In the genomic region with DNA sequence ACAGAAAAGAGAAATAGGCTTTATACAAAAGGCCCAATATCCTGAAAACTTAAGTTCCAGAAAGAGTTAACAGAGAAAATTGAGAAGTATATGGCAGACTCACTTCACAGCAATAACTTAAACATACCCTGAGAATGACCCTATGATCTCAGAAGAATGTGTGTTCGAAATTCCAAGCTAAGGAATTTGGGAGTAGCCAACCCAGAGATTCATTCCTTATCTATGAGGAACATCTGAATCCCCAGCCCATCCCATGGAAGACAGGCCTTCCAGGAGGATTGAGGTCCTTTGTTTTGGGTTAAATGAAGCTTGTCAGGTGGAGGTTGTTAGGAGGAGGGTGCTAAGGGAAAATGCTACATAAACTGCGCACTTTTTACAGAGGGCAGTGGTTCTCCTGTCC, we compare ENCODE assay signal across 20 cellular contexts. TPM values are rescaled to one million over a fixed set of nuclear protein-coding genes. Genes with fewer than 3 reads are reported as not detected.
A peak's percentile ranks its signal among the peaks of the same experiment; 100 is the strongest.
DNase-seq lines count a peak whose midpoint lies in the region; ATAC-seq and TF ChIP-seq lines count a peak whose summit lies in the region.
"Had no signal": no experiment of that assay in that cellular context is flagged by ENCODE, and none has a peak within 500 bp of the region (broad histone marks: within the 10 kb centered on the region; RNA-seq: fewer than 3 reads in every experiment).

No MANE protein-coding gene starts in this region.

- no peaks in the 10 kb centered on the region for H4K20me1 ChIP-seq in HCT116 (ENCODE audit: insufficient read depth)

- POLR2A ChIA-PET in HCT116 (lab: Charles Lee) = no interaction called here

- TF ChIP-seq POLR2A in HCT116 (IDR thresholded peaks at IDR 0.05; ENCODE audit: borderline replicate concordance, extremely low read depth, insufficient read depth, insufficient read length) = no peak

- no TSS peak for BruUV-seq in HCT116 (replicated peaks; lab: Mats Ljungman, UMichigan)

- H3K4me1 ChIP-seq in HCT116 (ENCODE audit: control insufficient read depth in 1 of 2, insufficient read depth in 2 of 2, low read length in 2 of 2) = peaks cover 36 to 59% of the 10 kb centered on the region in 2 experiments
- no peaks in the 10 kb centered on the region for H3K4me1 ChIP-seq in BE2C
- H3K4me1 ChIP-seq: prostate gland had no signal

- H3K36me3 ChIP-seq in HCT116 (ENCODE audit: control insufficient read depth in 1 of 2, insufficient read depth in 2 of 2, low read length in 2 of 2) (no peaks in the 10 kb centered on the region), BE2C (no peaks in the 10 kb centered on the region)
- H3K36me3 ChIP-seq: esophagus squamous epithelium, left ventricle myocardium inferior, prostate gland had no signal

- TF ChIP-seq CTCF in AG10803 (conservative IDR thresholded peaks at IDR 0.05; ENCODE audit: low read length) (no peak), HCT116 (IDR thresholded peaks at IDR 0.05 in 2 of 3, conservative IDR thresholded peaks at IDR 0.05 in 1 of 3; ENCODE audit: borderline replicate concordance in 1 of 3, insufficient read depth in 1 of 3, low read depth in 2 of 3, low read length in 2 of 3) (no peak), BE2C (IDR thresholded peaks at IDR 0.05; ENCODE audit: low read depth, low read length) (no peak)

- H3K9me3 ChIP-seq in HCT116 (ENCODE audit: control insufficient read depth in 1 of 2, insufficient read depth in 1 of 2, low read depth in 1 of 2, low read length in 2 of 2) (no peaks in the 10 kb centered on the region), BE2C (no peaks in the 10 kb centered on the region)
- H3K9me3 ChIP-seq: body of pancreas, esophagus squamous epithelium, left ventricle myocardium inferior, prostate gland had no signal

- peak overlapping the region; percentile 6 for H2AFZ ChIP-seq in HCT116 (ENCODE audit: low read depth, low read length, poor library complexity, severe bottlenecking)

- H3K27ac ChIP-seq in HCT116 (ENCODE audit: low read depth, low read length) = no peak overlapping the region
- H3K27ac ChIP-seq: body of pancreas, esophagus squamous epithelium, left ventricle myocardium inferior, prostate gland had no signal

- H3K4me3 ChIP-seq in AG10803 (ENCODE audit: low read length) = no peak overlapping the region
- peak overlapping the region in 1 of 2 experiments; percentile 19; a peak in 1 of 4 replicates for H3K4me3 ChIP-seq in HCT116 (replicated peaks in 1 of 2; ENCODE audit: low read depth in 1 of 2, low read length in 2 of 2)
- no peak overlapping the region for H3K4me3 ChIP-seq in BE2C (ENCODE audit: low read depth, low read length)
- H3K4me3 ChIP-seq: body of pancreas, esophagus squamous epithelium, left ventricle myocardium inferior, prostate gland had no signal

- H3K9me2 ChIP-seq in HCT116 (ENCODE audit: insufficient read depth) = no peaks in the 10 kb centered on the region

- peak; percentile 54 for DNase-seq in AG10803 (ENCODE audit: low read depth)
- DNase-seq in HCT116 (ENCODE audit: low read depth, low spot score) = no peak
- DNase-seq in kidney tubule cell (ENCODE audit: low spot score) = peak; percentile 82
- no peak for DNase-seq in activated naive CD4-positive, alpha-beta T cell treated with Interleukin-2 at 50 U/mL for 16 hours
- DNase-seq in SHP77 treated with DMSO at 0.1 percent for 48 hours (lab: John Stamatoyannopoulos, UW) = no peak
- DNase-seq in BE2C = no peak
- DNase-seq in activated naive CD4-positive, alpha-beta T cell (lab: John Stamatoyannopoulos, UW) = no peak
- DNase-seq: ACHN; body of pancreas; dermis blood vessel endothelial cell; esophagus squamous epithelium; GOT3; left ventricle myocardium inferior; naive thymus-derived CD8-positive, alpha-beta T cell; NCI-H1417; NCI-H446; substantia nigra; T-cell had no signal

- H3K79me2 ChIP-seq in HCT116 (ENCODE audit: insufficient read depth, low read length) = no peaks in the 10 kb centered on the region

- peak overlapping the region; percentile 56; the same call in 1 of the 2 replicates for H3K9ac ChIP-seq in HCT116 (ENCODE audit: low read length)

- peak; percentile 33 for ATAC-seq in HCT116
- ATAC-seq in SK-N-SH treated with all-trans-retinoic acid at 6 μM for 48 hours = peak; percentile 17; the same call in 2 of the 3 replicates
- ATAC-seq: body of pancreas; naive thymus-derived CD8-positive, alpha-beta T cell; T-cell had no signal

- H3K27me3 ChIP-seq in HCT116 (ENCODE audit: insufficient read depth, low read length) (no peaks in the 10 kb centered on the region), BE2C (no peaks in the 10 kb centered on the region)
- H3K27me3 ChIP-seq: body of pancreas, esophagus squamous epithelium had no signal

- H3K4me2 ChIP-seq in HCT116 (ENCODE audit: low read length) = peak overlapping the region; percentile 83

- no peak for TF ChIP-seq RAD21 in HCT116 (IDR thresholded peaks at IDR 0.05; ENCODE audit: low read depth)

- CTCF ChIA-PET in HCT116 (lab: Charles Lee) = interaction anchor here (1.2 kb wide), 1 partner anchor 39 kb away, joined by 3 read pairs; no protein-coding TSS in a partner anchor

- RAD21 ChIA-PET in HCT116 (lab: Charles Lee; ENCODE audit: low non-redundant PET in 1 of 2, low total read pairs in 2 of 2, uncharacterized antibody in 2 of 2, unreplicated experiment in 2 of 2) = no interaction called here

- intact Hi-C loops in HCT116 (cut with micrococcal nuclease) = no loop called here

TF ChIP-seq in HCT116, 20 proteins besides CTCF, POLR2A, EP300 and RAD21:
- no peak for TF ChIP-seq SRF (IDR thresholded peaks at IDR 0.05; ENCODE audit: low read depth)
- TF ChIP-seq EZH2 (IDR thresholded peaks at IDR 0.05) = no peak
- TF ChIP-seq ELF1 (IDR thresholded peaks at IDR 0.05; ENCODE audit: borderline replicate concordance, low read depth) = no peak

TF ChIP-seq in SK-N-SH treated with all-trans-retinoic acid at 6 μM for 48 hours, 23 proteins besides CTCF, POLR2A, EP300 and RAD21:
- TF ChIP-seq ZNF8 (CRISPR knock-in tag; IDR thresholded peaks at IDR 0.05) (no peak), ZNF70 (CRISPR knock-in tag; IDR thresholded peaks at IDR 0.05) (no peak), ESRRG (CRISPR knock-in tag; IDR thresholded peaks at IDR 0.05) (no peak), ARNTL (CRISPR knock-in tag; IDR thresholded peaks at IDR 0.05; ENCODE audit: borderline replicate concordance, low read depth) (no peak), ZFP30 (CRISPR knock-in tag; IDR thresholded peaks at IDR 0.05) (no peak), RARB (CRISPR knock-in tag; IDR thresholded peaks at IDR 0.05) (no peak), GLIS3 (CRISPR knock-in tag; IDR thresholded peaks at IDR 0.05) (no peak), CSDC2 (CRISPR knock-in tag; IDR thresholded peaks at IDR 0.05) (no peak)
- TF ChIP-seq, protein P1, sequence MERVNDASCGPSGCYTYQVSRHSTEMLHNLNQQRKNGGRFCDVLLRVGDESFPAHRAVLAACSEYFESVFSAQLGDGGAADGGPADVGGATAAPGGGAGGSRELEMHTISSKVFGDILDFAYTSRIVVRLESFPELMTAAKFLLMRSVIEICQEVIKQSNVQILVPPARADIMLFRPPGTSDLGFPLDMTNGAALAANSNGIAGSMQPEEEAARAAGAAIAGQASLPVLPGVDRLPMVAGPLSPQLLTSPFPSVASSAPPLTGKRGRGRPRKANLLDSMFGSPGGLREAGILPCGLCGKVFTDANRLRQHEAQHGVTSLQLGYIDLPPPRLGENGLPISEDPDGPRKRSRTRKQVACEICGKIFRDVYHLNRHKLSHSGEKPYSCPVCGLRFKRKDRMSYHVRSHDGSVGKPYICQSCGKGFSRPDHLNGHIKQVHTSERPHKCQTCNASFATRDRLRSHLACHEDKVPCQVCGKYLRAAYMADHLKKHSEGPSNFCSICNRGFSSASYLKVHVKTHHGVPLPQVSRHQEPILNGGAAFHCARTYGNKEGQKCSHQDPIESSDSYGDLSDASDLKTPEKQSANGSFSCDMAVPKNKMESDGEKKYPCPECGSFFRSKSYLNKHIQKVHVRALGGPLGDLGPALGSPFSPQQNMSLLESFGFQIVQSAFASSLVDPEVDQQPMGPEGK (CRISPR knock-in tag; IDR thresholded peaks at IDR 0.05; ENCODE audit: borderline replicate concordance) = no peak
- TF ChIP-seq, protein P2, sequence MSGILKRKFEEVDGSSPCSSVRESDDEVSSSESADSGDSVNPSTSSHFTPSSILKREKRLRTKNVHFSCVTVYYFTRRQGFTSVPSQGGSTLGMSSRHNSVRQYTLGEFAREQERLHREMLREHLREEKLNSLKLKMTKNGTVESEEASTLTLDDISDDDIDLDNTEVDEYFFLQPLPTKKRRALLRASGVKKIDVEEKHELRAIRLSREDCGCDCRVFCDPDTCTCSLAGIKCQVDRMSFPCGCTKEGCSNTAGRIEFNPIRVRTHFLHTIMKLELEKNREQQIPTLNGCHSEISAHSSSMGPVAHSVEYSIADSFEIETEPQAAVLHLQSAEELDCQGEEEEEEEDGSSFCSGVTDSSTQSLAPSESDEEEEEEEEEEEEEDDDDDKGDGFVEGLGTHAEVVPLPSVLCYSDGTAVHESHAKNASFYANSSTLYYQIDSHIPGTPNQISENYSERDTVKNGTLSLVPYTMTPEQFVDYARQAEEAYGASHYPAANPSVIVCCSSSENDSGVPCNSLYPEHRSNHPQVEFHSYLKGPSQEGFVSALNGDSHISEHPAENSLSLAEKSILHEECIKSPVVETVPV (CRISPR knock-in tag; IDR thresholded peaks at IDR 0.05) = no peak

RNA-seq across cellular contexts. Expression of a gene that starts 7.5 kb away (rescaled TPM):
- 38.0 TPM for total RNA-seq in HCT116 (2021; ENCODE audit: unreplicated experiment)
- 19.7 and 20.2 TPM in 2 replicates for polyA plus RNA-seq in HCT116 (2012)
- polyA plus RNA-seq in BE2C (2012; ENCODE audit: insufficient read depth, insufficient read length, low read depth) = 15.1 TPM

Comparison
In these comparisons a context has a peak if more than half of its experiments do, and no peak if none do; other contexts are left out.
1. DNase-seq: peak in AG10803 (single experiment) and kidney tubule cell (single experiment); none in HCT116 (single experiment), activated naive CD4-positive, alpha-beta T cell treated with Interleukin-2 at 50 U/mL for 16 hours (single experiment), SHP77 treated with DMSO at 0.1 percent for 48 hours (single experiment), BE2C (single experiment) and activated naive CD4-positive, alpha-beta T cell (0 of 4).